Comparison of ENCODE assay signal across 8 cellular contexts in the genomic region with DNA sequence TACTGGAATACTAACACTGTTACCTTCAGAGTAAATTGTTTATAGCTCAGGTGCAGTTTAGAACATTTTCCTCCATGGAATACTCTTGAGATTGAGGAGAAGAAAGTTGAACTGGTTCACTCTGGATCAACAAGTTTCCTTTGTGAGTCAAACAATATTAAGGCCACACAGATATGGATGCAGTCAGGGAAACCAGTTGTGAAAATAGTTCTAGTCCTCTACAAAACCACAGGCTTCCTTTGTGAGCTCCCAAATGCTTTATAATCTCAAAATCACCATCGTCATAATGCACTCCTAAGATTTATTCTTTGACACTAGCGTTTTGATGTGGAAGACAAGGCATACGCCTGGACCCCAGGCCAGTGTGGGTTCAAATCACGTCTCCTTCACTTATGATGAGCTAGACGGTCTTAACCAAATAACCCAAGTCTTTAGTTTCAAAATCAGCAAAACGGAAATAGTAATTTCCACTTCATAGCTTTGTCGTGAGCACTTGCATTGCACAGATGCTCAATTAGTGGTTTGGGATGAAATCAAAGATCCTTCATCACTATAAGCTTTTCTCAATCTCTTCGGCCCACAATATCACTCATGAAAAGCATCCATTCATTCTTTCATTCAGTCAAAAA.
DNase-seq lines count a peak whose midpoint lies in the region; ATAC-seq and TF ChIP-seq lines count a peak whose summit lies in the region.

No MANE protein-coding gene starts in this region.

- H2BK120ac ChIP-seq in mesendoderm (ENCODE audit: low read depth, low read length) = no peak overlapping the region

- peaks cover 15% of the 10 kb centered on the region for H3K4me1 Mint-ChIP-seq in activated CD8-positive, alpha-beta memory T cell treated with anti-CD3 and anti-CD28 coated beads, Interleukin-2, amount 10 ng/mL, durations not matched to agents 7 days and 5 days

- H3F3A ChIP-seq in OCI-LY1 (ENCODE audit: insufficient read depth, low read length) = no peaks in the 10 kb centered on the region

- H4K5ac ChIP-seq in mesendoderm (ENCODE audit: low read length) = no peak overlapping the region

- H3K27me3 Mint-ChIP-seq in activated CD8-positive, alpha-beta memory T cell treated with anti-CD3 and anti-CD28 coated beads, Interleukin-2, amount 10 ng/mL, durations not matched to agents 7 days and 5 days = no peaks in the 10 kb centered on the region

- no peak overlapping the region for H3K4me3 ChIP-seq in OCI-LY1 (ENCODE audit: low read depth, low read length, poor library complexity, severe bottlenecking)
- no peak overlapping the region for H3K4me3 ChIP-seq in left lung
- H3K4me3 ChIP-seq in thyroid gland (replicated peaks in 1 of 3) = no peak overlapping the region
- no peak overlapping the region for H3K4me3 ChIP-seq in mesendoderm (ENCODE audit: low read length)

- no peak for DNase-seq in activated CD8-positive, alpha-beta memory T cell treated with anti-CD3 and anti-CD28 coated beads, Interleukin-2, amount 10 ng/mL, durations not matched to agents 7 days and 5 days
- no peak for DNase-seq in activated CD8-positive, alpha-beta memory T cell treated with anti-CD3 and anti-CD28 coated beads, Interleukin-2, amount 50 U/mL, for 4 hours
- DNase-seq in left lung = no peak
- DNase-seq in thyroid gland = no peak
- no peak for DNase-seq in mesendoderm
- DNase-seq in NCI-H2029 (lab: John Stamatoyannopoulos, UW) = no peak

- H2BK15ac ChIP-seq in mesendoderm (replicated peaks; ENCODE audit: low read depth) = no peak overlapping the region

- H3K9me3 ChIP-seq in OCI-LY1 (ENCODE audit: low read length) (no peaks in the 10 kb centered on the region), left lung (no peaks in the 10 kb centered on the region), thyroid gland (no peaks in the 10 kb centered on the region)

- peaks cover 5% of the 10 kb centered on the region for H3K36me3 Mint-ChIP-seq in activated CD8-positive, alpha-beta memory T cell treated with anti-CD3 and anti-CD28 coated beads, Interleukin-2, amount 10 ng/mL, durations not matched to agents 7 days and 5 days

- H2AK5ac ChIP-seq in mesendoderm (ENCODE audit: low read length) = no peak overlapping the region

- H3K27ac ChIP-seq in OCI-LY1 (ENCODE audit: low read depth, low read length, poor library complexity, severe bottlenecking) (peak overlapping the region; percentile 39), left lung (no peak overlapping the region), thyroid gland (peak overlapping the region in 2 of 3 donors; percentile 0 to 10), mesendoderm (ENCODE audit: low read depth, low read length) (no peak overlapping the region)

- no peak overlapping the region for H3K27ac Mint-ChIP-seq in activated CD8-positive, alpha-beta memory T cell treated with anti-CD3 and anti-CD28 coated beads, Interleukin-2, amount 10 ng/mL, durations not matched to agents 7 days and 5 days

- H4K8ac ChIP-seq in mesendoderm (ENCODE audit: low read depth, low read length) = no peak overlapping the region

- CTCF ChIA-PET in activated CD8-positive, alpha-beta memory T cell treated with anti-CD3 and anti-CD28 coated beads, Interleukin-2, amount 10 ng/mL, durations not matched to agents 7 days and 5 days (lab: Charles Lee) = interaction anchor here (0.5 to 1.3 kb wide), 5 partner anchors 13 to 1104 kb away, joined by 3 read pairs; no protein-coding TSS in a partner anchor

- no peak for TF ChIP-seq POLR2A in thyroid gland (IDR thresholded peaks at IDR 0.05)

- H3K4me3 Mint-ChIP-seq in activated CD8-positive, alpha-beta memory T cell treated with anti-CD3 and anti-CD28 coated beads, Interleukin-2, amount 10 ng/mL, durations not matched to agents 7 days and 5 days = no peak overlapping the region

- TF ChIP-seq CTCF in OCI-LY1 (IDR thresholded peaks at IDR 0.05; ENCODE audit: low read length) (no peak), left lung (IDR thresholded peaks at IDR 0.05) (no peak), thyroid gland (IDR thresholded peaks at IDR 0.05) (no peak)

- WGBS in thyroid gland, 2 donors = 88 to 89% methylated on average over 8 of the region's 8 CpGs
- WGBS in mesendoderm (ENCODE audit: extremely low coverage, insufficient coverage, low lambda C conversion rate) = no CpG with 5 or more reads among the region's 8 CpGs

- no peak overlapping the region for H3K4ac ChIP-seq in mesendoderm (ENCODE audit: low read depth, low read length)

- no peak overlapping the region for H2AFZ ChIP-seq in OCI-LY1 (ENCODE audit: low read length)

- no peaks in the 10 kb centered on the region for H3K36me3 ChIP-seq in OCI-LY1 (ENCODE audit: insufficient read depth, low read length)
- no peaks in the 10 kb centered on the region for H3K36me3 ChIP-seq in left lung
- no peaks in the 10 kb centered on the region for H3K36me3 ChIP-seq in thyroid gland
- H3K36me3 ChIP-seq in mesendoderm (ENCODE audit: control insufficient read depth, insufficient read depth, low read length) = no peaks in the 10 kb centered on the region

- H3K9me2 ChIP-seq in OCI-LY1 (ENCODE audit: low read depth, low read length) = no peaks in the 10 kb centered on the region

- no peak overlapping the region for H3K56ac ChIP-seq in mesendoderm (ENCODE audit: low read length)

- no peak overlapping the region for H3K9ac ChIP-seq in OCI-LY1 (ENCODE audit: low read length)
- no peak overlapping the region for H3K9ac ChIP-seq in mesendoderm (ENCODE audit: low read length)

- H3K4me1 ChIP-seq in OCI-LY1 (ENCODE audit: insufficient read depth, low read length, severe bottlenecking) (peaks cover 28% of the 10 kb centered on the region), left lung (no peaks in the 10 kb centered on the region), thyroid gland (no peaks in the 10 kb centered on the region), mesendoderm (ENCODE audit: control insufficient read depth, low read depth, low read length) (peaks cover 4% of the 10 kb centered on the region)

- H3K4me2 ChIP-seq in OCI-LY1 (ENCODE audit: low read length) (peak overlapping the region; percentile 54), mesendoderm (ENCODE audit: low read length) (no peak overlapping the region)

- H2BK5ac ChIP-seq in mesendoderm (ENCODE audit: low read length) = no peak overlapping the region

- intact Hi-C loops in left lung (cut with DNase I) = no loop called here
- intact Hi-C loops in thyroid gland (cut with DNase I) = no loop called here

- H3K9me3 Mint-ChIP-seq in activated CD8-positive, alpha-beta memory T cell treated with anti-CD3 and anti-CD28 coated beads, Interleukin-2, amount 10 ng/mL, durations not matched to agents 7 days and 5 days (ENCODE audit: low read depth) = no peaks in the 10 kb centered on the region

- ATAC-seq in activated CD8-positive, alpha-beta memory T cell treated with anti-CD3 and anti-CD28 coated beads, Interleukin-2, amount 10 ng/mL, durations not matched to agents 7 days and 5 days = peak; percentile 51
- ATAC-seq in left lung = peak; percentile 32
- ATAC-seq in HG03432 (IDR thresholded peaks at IDR 0.05; ENCODE audit: unreplicated experiment) = no peak

- no peaks in the 10 kb centered on the region for H3K27me3 ChIP-seq in OCI-LY1 (ENCODE audit: insufficient read depth, low read length)
- no peaks in the 10 kb centered on the region for H3K27me3 ChIP-seq in left lung
- no peaks in the 10 kb centered on the region for H3K27me3 ChIP-seq in thyroid gland
- H3K27me3 ChIP-seq in mesendoderm (ENCODE audit: insufficient read depth, low read length, poor library complexity) = no peaks in the 10 kb centered on the region

- no peak overlapping the region for H3K23ac ChIP-seq in mesendoderm (ENCODE audit: low read length)

- H3K79me2 ChIP-seq in OCI-LY1 (ENCODE audit: insufficient read depth, low read length) (no peaks in the 10 kb centered on the region), mesendoderm (ENCODE audit: control insufficient read depth, insufficient read depth, low read length) (no peaks in the 10 kb centered on the region)

- H3K18ac ChIP-seq in mesendoderm (ENCODE audit: low read length) = no peak overlapping the region

- no peaks in the 10 kb centered on the region for H3K79me1 ChIP-seq in mesendoderm (ENCODE audit: low read length)

- H4K20me1 ChIP-seq in OCI-LY1 (ENCODE audit: insufficient read depth, low read length) = no peaks in the 10 kb centered on the region

Comparison
In these comparisons a context has a peak if more than half of its experiments do, and no peak if none do; other contexts are left out.
1. H3K27ac ChIP-seq: peak in OCI-LY1 (single experiment) and thyroid gland (2 of 3); none in left lung (0 of 2) and mesendoderm (single experiment).